13 cellular contexts compared by ENCODE assay signal in the genomic region with DNA sequence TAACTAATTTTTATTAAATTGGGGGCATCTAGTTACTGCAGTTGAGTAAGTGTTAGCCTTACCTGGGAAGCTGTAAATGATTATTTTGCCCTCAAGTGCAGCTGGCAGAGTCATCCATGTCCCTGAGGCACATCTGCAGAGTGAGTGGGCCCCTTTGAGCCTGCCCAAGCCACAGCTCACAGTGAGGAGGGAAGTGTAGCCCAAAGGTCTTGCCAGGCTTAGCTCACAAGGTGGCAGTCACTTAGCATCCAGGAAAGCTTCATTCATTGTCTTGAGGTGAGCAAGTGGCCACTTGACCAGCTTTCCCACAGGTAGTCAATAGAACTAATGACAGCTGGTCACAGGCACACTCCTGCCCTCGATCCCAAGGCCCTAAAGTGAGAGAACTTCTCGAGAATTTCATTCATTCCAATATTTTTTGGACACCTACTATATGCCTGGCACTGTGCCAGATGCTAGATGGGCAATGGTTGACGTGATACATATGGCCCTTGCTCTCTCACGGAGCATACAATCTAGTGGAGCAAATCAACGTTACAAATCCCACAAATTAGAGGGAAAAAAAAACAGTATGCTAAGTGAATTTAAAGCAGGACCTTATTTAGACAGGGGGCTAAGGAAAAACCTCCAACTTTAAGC. TPM values are rescaled to one million over a fixed set of nuclear protein-coding genes. Genes with fewer than 3 reads are reported as not detected.
DNase-seq lines count a peak whose midpoint lies in the region; ATAC-seq and TF ChIP-seq lines count a peak whose summit lies in the region.
"Had no signal": no experiment of that assay in that cellular context is flagged by ENCODE, and none has a peak within 500 bp of the region (broad histone marks: within the 10 kb centered on the region; RNA-seq: fewer than 3 reads in every experiment).

No MANE protein-coding gene starts in this region.

- no peak overlapping the region for H3K23ac ChIP-seq in mesendoderm (ENCODE audit: low read length)

- no peak overlapping the region for H3K27ac ChIP-seq in mesendoderm (ENCODE audit: low read depth, low read length)
- H3K27ac ChIP-seq: coronary artery had no signal

- no peak overlapping the region for H3K18ac ChIP-seq in mesendoderm (ENCODE audit: low read length)

- no peak overlapping the region for H3K4ac ChIP-seq in mesendoderm (ENCODE audit: low read depth, low read length)

- peaks cover 11% of the 10 kb centered on the region for H3K4me1 Mint-ChIP-seq in WTC11
- H3K4me1 Mint-ChIP-seq in activated CD8-positive, alpha-beta T cell treated with anti-CD3 and anti-CD28 coated beads for 36 hours (ENCODE audit: low read depth), result no peaks in the 10 kb centered on the region
- H3K4me1 Mint-ChIP-seq: natural killer cell, T-cell had no signal

- POLR2A ChIA-PET in WTC11 (lab: Charles Lee), result no interaction called here
- POLR2A ChIA-PET in activated CD8-positive, alpha-beta T cell treated with anti-CD3 and anti-CD28 coated beads for 36 hours (lab: Charles Lee), result no interaction called here

- CTCF ChIA-PET in WTC11 (lab: Charles Lee), result interaction anchor here (0.6 to 1.5 kb wide), 7 partner anchors 11 to 181 kb away, joined by 3 to 6 read pairs (median 4); no protein-coding TSS in a partner anchor
- CTCF ChIA-PET in activated CD8-positive, alpha-beta T cell treated with anti-CD3 and anti-CD28 coated beads for 36 hours (lab: Charles Lee), result no interaction called here

- no peaks in the 10 kb centered on the region for H3K4me1 ChIP-seq in mesendoderm (ENCODE audit: control insufficient read depth, low read depth, low read length)

- TF ChIP-seq CTCF in GM12872 (IDR thresholded peaks at IDR 0.05; ENCODE audit: insufficient read depth, low read depth, low read length) (peak; percentile 25; the same call in 2 of the 3 replicates), WTC11 (IDR thresholded peaks at IDR 0.05) (no peak)
- no peak for TF ChIP-seq CTCF in activated CD8-positive, alpha-beta T cell treated with anti-CD3 and anti-CD28 coated beads for 36 hours (IDR thresholded peaks at IDR 0.05)

- no peak overlapping the region for H4K5ac ChIP-seq in mesendoderm (ENCODE audit: low read length)

- DNase-seq in H4 (ENCODE audit: low spot score), result peak; percentile 24
- DNase-seq in WTC11 (ENCODE audit: low spot score), result no peak
- DNase-seq in mesendoderm, result peak; percentile 33
- DNase-seq in NCI-H1436 treated with DMSO at 0.1 percent for 48 hours (lab: John Stamatoyannopoulos, UW), result no peak
- no peak for DNase-seq in activated CD8-positive, alpha-beta T cell treated with anti-CD3 and anti-CD28 coated beads for 36 hours
- DNase-seq: activated CD4-positive, alpha-beta T cell treated with anti-CD3 and anti-CD28 coated beads for 1 hour; CD4-positive, alpha-beta T cell; natural killer cell; NCI-H774; T-cell had no signal

- H3K9ac ChIP-seq in mesendoderm (ENCODE audit: low read length), result no peak overlapping the region

- intact Hi-C loops in activated CD8-positive, alpha-beta T cell treated with anti-CD3 and anti-CD28 coated beads for 36 hours (cut with micrococcal nuclease), result no loop called here

- ATAC-seq in WTC11, result peak; percentile 48; the same call in 1 of the 2 replicates
- no peak for ATAC-seq in GM19397 (IDR thresholded peaks at IDR 0.05; ENCODE audit: unreplicated experiment)
- no peak for ATAC-seq in activated CD8-positive, alpha-beta T cell treated with anti-CD3 and anti-CD28 coated beads for 36 hours
- ATAC-seq: natural killer cell, T-cell had no signal

- H3K56ac ChIP-seq in mesendoderm (ENCODE audit: low read length), result no peak overlapping the region

- no peaks in the 10 kb centered on the region for H3K9me3 Mint-ChIP-seq in WTC11
- no peaks in the 10 kb centered on the region for H3K9me3 Mint-ChIP-seq in activated CD8-positive, alpha-beta T cell treated with anti-CD3 and anti-CD28 coated beads for 36 hours
- H3K9me3 Mint-ChIP-seq: CD4-positive, alpha-beta T cell; natural killer cell; T-cell had no signal

- no peak overlapping the region for H3K4me3 Mint-ChIP-seq in WTC11
- H3K4me3 Mint-ChIP-seq in activated CD8-positive, alpha-beta T cell treated with anti-CD3 and anti-CD28 coated beads for 36 hours, result no peak overlapping the region
- H3K4me3 Mint-ChIP-seq: CD4-positive, alpha-beta T cell; natural killer cell; T-cell had no signal

- H3K79me2 ChIP-seq in mesendoderm (ENCODE audit: control insufficient read depth, insufficient read depth, low read length), result no peaks in the 10 kb centered on the region

- H3K79me1 ChIP-seq in mesendoderm (ENCODE audit: low read length), result peaks cover 2% of the 10 kb centered on the region

- H3K27me3 ChIP-seq in mesendoderm (ENCODE audit: insufficient read depth, low read length, poor library complexity), result no peaks in the 10 kb centered on the region

- no peaks in the 10 kb centered on the region for H3K36me3 Mint-ChIP-seq in WTC11
- H3K36me3 Mint-ChIP-seq in activated CD8-positive, alpha-beta T cell treated with anti-CD3 and anti-CD28 coated beads for 36 hours (ENCODE audit: low read depth), result no peaks in the 10 kb centered on the region
- H3K36me3 Mint-ChIP-seq: natural killer cell, T-cell had no signal

- H2BK15ac ChIP-seq in mesendoderm (replicated peaks; ENCODE audit: low read depth), result no peak overlapping the region

- H3K36me3 ChIP-seq in mesendoderm (ENCODE audit: control insufficient read depth, insufficient read depth, low read length), result no peaks in the 10 kb centered on the region

- no peak overlapping the region for H3K27ac Mint-ChIP-seq in WTC11
- no peak overlapping the region for H3K27ac Mint-ChIP-seq in activated CD8-positive, alpha-beta T cell treated with anti-CD3 and anti-CD28 coated beads for 36 hours
- H3K27ac Mint-ChIP-seq: CD4-positive, alpha-beta T cell; natural killer cell; T-cell had no signal

- H2AK5ac ChIP-seq in mesendoderm (ENCODE audit: low read length), result no peak overlapping the region

- no peak overlapping the region for H3K4me3 ChIP-seq in mesendoderm (ENCODE audit: low read length)
- H3K4me3 ChIP-seq: coronary artery had no signal

- H3K27me3 Mint-ChIP-seq in WTC11 (ENCODE audit: low read depth), result no peaks in the 10 kb centered on the region
- H3K27me3 Mint-ChIP-seq in activated CD8-positive, alpha-beta T cell treated with anti-CD3 and anti-CD28 coated beads for 36 hours, result peaks cover 7% of the 10 kb centered on the region

- WGBS in mesendoderm (ENCODE audit: extremely low coverage, insufficient coverage, low lambda C conversion rate), result no CpG with 5 or more reads among the region's 5 CpGs

- H4K8ac ChIP-seq in mesendoderm (ENCODE audit: low read depth, low read length), result no peak overlapping the region

- no peak overlapping the region for H3K4me2 ChIP-seq in mesendoderm (ENCODE audit: low read length)

- H2BK5ac ChIP-seq in mesendoderm (ENCODE audit: low read length), result no peak overlapping the region

- no peak overlapping the region for H2BK120ac ChIP-seq in mesendoderm (ENCODE audit: low read depth, low read length)

TF ChIP-seq in WTC11, 78 proteins besides CTCF, POLR2A, EP300 and RAD21 (continues in another document):
- TF ChIP-seq TEAD1 (CRISPR knock-in tag; IDR thresholded peaks at IDR 0.05), result no peak
- TF ChIP-seq ATF1 (CRISPR knock-in tag; IDR thresholded peaks at IDR 0.05), result no peak
- no peak for TF ChIP-seq CBFB (CRISPR knock-in tag; IDR thresholded peaks at IDR 0.05; ENCODE audit: low read depth)
- TF ChIP-seq USF2 (CRISPR knock-in tag; IDR thresholded peaks at IDR 0.05), result no peak
- TF ChIP-seq, protein P1, sequence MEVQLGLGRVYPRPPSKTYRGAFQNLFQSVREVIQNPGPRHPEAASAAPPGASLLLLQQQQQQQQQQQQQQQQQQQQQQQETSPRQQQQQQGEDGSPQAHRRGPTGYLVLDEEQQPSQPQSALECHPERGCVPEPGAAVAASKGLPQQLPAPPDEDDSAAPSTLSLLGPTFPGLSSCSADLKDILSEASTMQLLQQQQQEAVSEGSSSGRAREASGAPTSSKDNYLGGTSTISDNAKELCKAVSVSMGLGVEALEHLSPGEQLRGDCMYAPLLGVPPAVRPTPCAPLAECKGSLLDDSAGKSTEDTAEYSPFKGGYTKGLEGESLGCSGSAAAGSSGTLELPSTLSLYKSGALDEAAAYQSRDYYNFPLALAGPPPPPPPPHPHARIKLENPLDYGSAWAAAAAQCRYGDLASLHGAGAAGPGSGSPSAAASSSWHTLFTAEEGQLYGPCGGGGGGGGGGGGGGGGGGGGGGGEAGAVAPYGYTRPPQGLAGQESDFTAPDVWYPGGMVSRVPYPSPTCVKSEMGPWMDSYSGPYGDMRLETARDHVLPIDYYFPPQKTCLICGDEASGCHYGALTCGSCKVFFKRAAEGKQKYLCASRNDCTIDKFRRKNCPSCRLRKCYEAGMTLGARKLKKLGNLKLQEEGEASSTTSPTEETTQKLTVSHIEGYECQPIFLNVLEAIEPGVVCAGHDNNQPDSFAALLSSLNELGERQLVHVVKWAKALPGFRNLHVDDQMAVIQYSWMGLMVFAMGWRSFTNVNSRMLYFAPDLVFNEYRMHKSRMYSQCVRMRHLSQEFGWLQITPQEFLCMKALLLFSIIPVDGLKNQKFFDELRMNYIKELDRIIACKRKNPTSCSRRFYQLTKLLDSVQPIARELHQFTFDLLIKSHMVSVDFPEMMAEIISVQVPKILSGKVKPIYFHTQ (CRISPR knock-in tag; IDR thresholded peaks at IDR 0.05), result no peak
- no peak for TF ChIP-seq MXD4 (CRISPR knock-in tag; IDR thresholded peaks at IDR 0.05; ENCODE audit: borderline replicate concordance)
- TF ChIP-seq ZNF121 (CRISPR knock-in tag; IDR thresholded peaks at IDR 0.05), result no peak
- no peak for TF ChIP-seq SMAD3 (CRISPR knock-in tag; IDR thresholded peaks at IDR 0.05; ENCODE audit: borderline replicate concordance)

RNA-seq across cellular contexts. Expression of gene SCHIP1, which starts 14.3 kb away (rescaled TPM):
- total RNA-seq in H4 (2014; rRNA removed; shearing (Covaris generic)), result 3.2 and 3.4 TPM in 2 replicates
- 5.3 to 7.8 TPM (median 7.1 TPM) in 3 replicates for total RNA-seq in WTC11 (2021)
- polyA plus RNA-seq in mesendoderm (2013, experiment 1 of 2), result 6.3 TPM
- polyA plus RNA-seq in mesendoderm (2013, experiment 2 of 2), result 7.4 TPM
- total RNA-seq in activated CD8-positive, alpha-beta T cell treated with anti-CD3 and anti-CD28 coated beads for 36 hours, result not detected
- total RNA-seq: CD4-positive, alpha-beta T cell; natural killer cell had no signal

Comparison
In these comparisons a context has a peak if more than half of its experiments do, and no peak if none do; other contexts are left out.
1. DNase-seq: peak in H4 (single experiment) and mesendoderm (single experiment); none in WTC11 (single experiment), NCI-H1436 treated with DMSO at 0.1 percent for 48 hours (single experiment) and activated CD8-positive, alpha-beta T cell treated with anti-CD3 and anti-CD28 coated beads for 36 hours (single experiment).